5 cellular contexts compared by ENCODE assay signal in genomic region chr15:92455271-92455670, GRCh38.
"Had no signal": no experiment of that assay in that cellular context is flagged by ENCODE, and none has a peak within 500 bp of the region (broad histone marks: within the 10 kb centered on the region; RNA-seq: fewer than 3 reads in every experiment).

No MANE protein-coding gene starts in this region.

- DNase-seq: H9, HCEC 1CT, KBM-7 had no signal

- ATAC-seq: GM23338, HepG2 had no signal
